11 cellular contexts compared by ENCODE assay signal in genomic region chr9:120980951-120981350, GRCh38. TPM values are rescaled to one million over a fixed set of nuclear protein-coding genes. Genes with fewer than 3 reads are reported as not detected.
A peak's percentile ranks its signal among the peaks of the same experiment; 100 is the strongest.
DNase-seq lines count a peak whose midpoint lies in the region; ATAC-seq, FAIRE-seq and TF ChIP-seq lines count a peak whose summit lies in the region.
"Had no signal": no experiment of that assay in that cellular context is flagged by ENCODE, and none has a peak within 500 bp of the region (broad histone marks: within the 10 kb centered on the region; RNA-seq: fewer than 3 reads in every experiment).

No MANE protein-coding gene starts in this region.

- FAIRE-seq in HepG2 (lab: Jason Lieb, UNC), result no peak
- no peak for FAIRE-seq in H54 (lab: Jason Lieb, UNC)

- H3K36me3 ChIP-seq in HepG2 (replicated peaks in 1 of 2; ENCODE audit: control insufficient read depth in 1 of 2, insufficient read depth in 2 of 2, low read length in 2 of 2), result peaks cover 12 to 23% of the 10 kb centered on the region in 2 experiments
- peaks cover 0 to 67% (median 40%) of the 10 kb centered on the region in 4 donors for H3K36me3 ChIP-seq in right lobe of liver
- no peaks in the 10 kb centered on the region for H3K36me3 ChIP-seq in OCI-LY7 (ENCODE audit: insufficient read depth, low read length)
- peaks cover 24% of the 10 kb centered on the region for H3K36me3 ChIP-seq in endodermal cell (ENCODE audit: control insufficient read depth, insufficient read depth, low read length)

- H3K27me3 ChIP-seq in HepG2 (ENCODE audit: control insufficient read depth in 1 of 2, insufficient read depth in 2 of 2, low read length in 2 of 2), result no peaks in the 10 kb centered on the region
- H3K27me3 ChIP-seq in right lobe of liver, result no peaks in the 10 kb centered on the region
- H3K27me3 ChIP-seq in endodermal cell (ENCODE audit: control insufficient read depth, insufficient read depth, low read length, poor library complexity, severe bottlenecking), result no peaks in the 10 kb centered on the region

- H2AFZ ChIP-seq in HepG2 (ENCODE audit: low read length) (no peak overlapping the region), OCI-LY7 (ENCODE audit: low read length) (peak overlapping the region; percentile 22; the same call in 1 of the 2 replicates)
- H2AFZ ChIP-seq: GM23248 had no signal

- peaks cover 14% of the 10 kb centered on the region for H3K4me1 Mint-ChIP-seq in endodermal cell

- TF ChIP-seq CTCF in HepG2 (CRISPR knock-in tag; IDR thresholded peaks at IDR 0.05) (no peak), right lobe of liver (IDR thresholded peaks at IDR 0.05) (no peak), OCI-LY7 (conservative IDR thresholded peaks at IDR 0.05; ENCODE audit: low read length) (no peak), endodermal cell (conservative IDR thresholded peaks at IDR 0.05) (no peak)

- H3K27ac ChIP-seq in HepG2 (ENCODE audit: extremely low read length, insufficient read depth, low read length) (no peak overlapping the region), right lobe of liver (no peak overlapping the region), OCI-LY7 (ENCODE audit: low read depth, low read length, poor library complexity, severe bottlenecking) (no peak overlapping the region), endodermal cell (ENCODE audit: low read depth, low read length) (no peak overlapping the region)
- H3K27ac ChIP-seq: GM23248 had no signal

- no peaks in the 10 kb centered on the region for H4K20me1 ChIP-seq in HepG2 (ENCODE audit: insufficient read depth, low read length)
- no peaks in the 10 kb centered on the region for H4K20me1 ChIP-seq in OCI-LY7 (ENCODE audit: insufficient read depth, low read length)

- H3K27me3 Mint-ChIP-seq in endodermal cell (ENCODE audit: insufficient read depth), result peaks cover 17% of the 10 kb centered on the region

- TF ChIP-seq RAD21 in HepG2 (CRISPR knock-in tag; IDR thresholded peaks at IDR 0.05), result no peak

- H3K36me3 Mint-ChIP-seq in endodermal cell (ENCODE audit: low read depth), result peaks cover 35% of the 10 kb centered on the region
- H3K36me3 Mint-ChIP-seq in activated naive CD4-positive, alpha-beta T cell treated with anti-CD3 and anti-CD28 coated beads, Interleukin-2, amount 50 U/mL, for 72 hours, result no peaks in the 10 kb centered on the region

- H3K79me2 ChIP-seq in HepG2 (ENCODE audit: insufficient read depth, low read length) (no peaks in the 10 kb centered on the region), OCI-LY7 (ENCODE audit: insufficient read depth, low read depth, low read length) (no peaks in the 10 kb centered on the region)

- POLR2A ChIA-PET in HepG2 (lab: Yijun Ruan, JAX), result no interaction called here
- POLR2A ChIA-PET in OCI-LY7 (lab: Charles Lee), result interaction anchor here (0.7 to 1.3 kb wide), 2 partner anchors 14 to 39 kb away, joined by 3 read pairs; no protein-coding TSS in a partner anchor

- H3K4me2 ChIP-seq in HepG2 (ENCODE audit: low read depth, low read length), result no peak overlapping the region
- no peak overlapping the region for H3K4me2 ChIP-seq in OCI-LY7 (ENCODE audit: low read length)

- in situ Hi-C loops in HepG2 (cut with HindIII; ENCODE audit: extremely low pct_ligation_motif_present, low pct_unique_long_range_greater_than_20kb), result no loop called here

- no peak overlapping the region for H3K4me3 ChIP-seq in HepG2 (replicated peaks in 1 of 3; ENCODE audit: insufficient read depth in 1 of 3, low read depth in 2 of 3, low read length in 3 of 3)
- H3K4me3 ChIP-seq in right lobe of liver, result no peak overlapping the region
- H3K4me3 ChIP-seq in OCI-LY7 (ENCODE audit: low read depth, low read length, poor library complexity, severe bottlenecking), result no peak overlapping the region
- H3K4me3 ChIP-seq in endodermal cell (ENCODE audit: low read length), result no peak overlapping the region
- H3K4me3 ChIP-seq: GM23248 had no signal

- no peaks in the 10 kb centered on the region for H3K9me3 Mint-ChIP-seq in endodermal cell
- no peaks in the 10 kb centered on the region for H3K9me3 Mint-ChIP-seq in activated naive CD4-positive, alpha-beta T cell treated with anti-CD3 and anti-CD28 coated beads, Interleukin-2, amount 50 U/mL, for 72 hours

- CTCF ChIA-PET in HepG2 (lab: Yijun Ruan, JAX; ENCODE audit: low intra/inter-chr PET ratio, low total read pairs) (interaction anchor here (1.3 kb wide), 1 partner anchor 79 kb away, joined by 3 read pairs; no protein-coding TSS in a partner anchor), OCI-LY7 (lab: Charles Lee; ENCODE audit: unreplicated experiment) (interaction anchor here (0.8 kb wide), 1 partner anchor 112 kb away, joined by 3 read pairs; no protein-coding TSS in a partner anchor)

- peaks cover 20% of the 10 kb centered on the region for H3K4me1 ChIP-seq in HepG2 (ENCODE audit: insufficient read depth, low read length)
- H3K4me1 ChIP-seq in right lobe of liver, result peaks cover 0 to 35% (median 17%) of the 10 kb centered on the region in 4 donors
- H3K4me1 ChIP-seq in OCI-LY7 (ENCODE audit: insufficient read depth, low read length, poor library complexity, severe bottlenecking), result no peaks in the 10 kb centered on the region
- H3K4me1 ChIP-seq in endodermal cell (ENCODE audit: control insufficient read depth, insufficient read depth, low read length), result peaks cover 5% of the 10 kb centered on the region

- 98% methylated on average over 3 of the region's 3 CpGs for WGBS in HepG2 (ENCODE audit: low lambda C conversion rate)
- WGBS in right lobe of liver (ENCODE audit: insufficient coverage, low coverage, low lambda C conversion rate, missing lambda C conversion rate), result 74% methylated on average over 3 of the region's 3 CpGs
- WGBS in endodermal cell (ENCODE audit: insufficient coverage in 1 of 2, insufficient read length in 1 of 2), 2 experiments, result 93 to 96% methylated on average over 3 of the region's 3 CpGs

- no peak for DNase-seq in HepG2 (ENCODE audit: low spot score)
- no peak for DNase-seq in right lobe of liver
- DNase-seq in OCI-LY7 (ENCODE audit: low spot score), result no peak
- peak; percentile 75 for DNase-seq in endodermal cell
- DNase-seq in activated naive CD4-positive, alpha-beta T cell treated with anti-CD3 and anti-CD28 coated beads, Interleukin-2, amount 50 U/mL, for 72 hours (ENCODE audit: low spot score in 2 of 2), result no peak
- no peak for DNase-seq in stimulated activated CD4-positive, alpha-beta T cell treated with anti-CD3 and anti-CD28 coated beads, Interleukin-4, amount 100 ng/mL, for 4 hours
- no peak for DNase-seq in H54 (ENCODE audit: insufficient read length, low spot score)
- DNase-seq: NCI-H1930 had no signal

- H3K9me2 ChIP-seq in OCI-LY7 (ENCODE audit: insufficient read depth, low read length), result no peaks in the 10 kb centered on the region

- TF ChIP-seq POLR2A in HepG2 (IDR thresholded peaks at IDR 0.05; ENCODE audit: insufficient read depth in 1 of 2, low read depth in 2 of 2, low read length in 2 of 2), result no peak
- TF ChIP-seq POLR2A in right lobe of liver (IDR thresholded peaks at IDR 0.05), result no peak
- TF ChIP-seq POLR2A in H54 (IDR thresholded peaks at IDR 0.05; ENCODE audit: low read depth, low read length), result no peak

- H3K9me3 ChIP-seq in HepG2 (ENCODE audit: low read length) (no peaks in the 10 kb centered on the region), right lobe of liver (no peaks in the 10 kb centered on the region), OCI-LY7 (ENCODE audit: low read length) (no peaks in the 10 kb centered on the region), endodermal cell (ENCODE audit: control insufficient read depth, low read length) (no peaks in the 10 kb centered on the region)

- no peak for TF ChIP-seq EP300 in HepG2 (IDR thresholded peaks at IDR 0.05; ENCODE audit: low read depth in 2 of 2, low read length in 2 of 2)
- no peak for TF ChIP-seq EP300 in HepG2 (CRISPR knock-in tag; IDR thresholded peaks at IDR 0.05; ENCODE audit: borderline replicate concordance)

- peak overlapping the region; percentile 35 for H3K4me3 Mint-ChIP-seq in endodermal cell
- H3K4me3 Mint-ChIP-seq: CD14-positive monocyte had no signal

- intact Hi-C loops in HepG2 (cut with micrococcal nuclease; ENCODE audit: unreplicated experiment), result no loop called here
- intact Hi-C loops in right lobe of liver (cut with DNase I), result no loop called here
- intact Hi-C loops in OCI-LY7 (cut with micrococcal nuclease; ENCODE audit: unreplicated experiment), result loop anchor here (5.0 to 10.0 kb wide), 4 partner anchors 91 to 424 kb away; partner anchors contain the start of genes CNTRL and PHF19

- ATAC-seq in HepG2 (0 out of 3 replicates have a peak, but pooled peaks have one; percentile 25), right lobe of liver (no peak), HG02763 (IDR thresholded peaks at IDR 0.05; ENCODE audit: unreplicated experiment) (no peak)
- no peak for ATAC-seq in activated naive CD4-positive, alpha-beta T cell treated with anti-CD3 and anti-CD28 coated beads, Interleukin-2, amount 50 U/mL, for 72 hours

- BruUV-seq in HepG2 (replicated peaks; lab: Mats Ljungman, UMichigan) (no TSS peak), OCI-LY7 (replicated peaks; lab: Mats Ljungman, UMichigan) (no TSS peak)

- no peak overlapping the region for H3K27ac Mint-ChIP-seq in endodermal cell
- H3K27ac Mint-ChIP-seq in activated naive CD4-positive, alpha-beta T cell treated with anti-CD3 and anti-CD28 coated beads, Interleukin-2, amount 50 U/mL, for 72 hours, result no peak overlapping the region

- H3K9ac ChIP-seq in HepG2 (ENCODE audit: insufficient read depth, low read depth, low read length), result no peak overlapping the region
- no peak overlapping the region for H3K9ac ChIP-seq in endodermal cell (ENCODE audit: extremely low read depth, low read length, poor library complexity, severe bottlenecking)
- H3K9ac ChIP-seq: GM23248 had no signal

RNA-seq across cellular contexts. Expression of gene TRAF1, which starts 54.4 kb away (rescaled TPM):
- total RNA-seq in HepG2 (2016; rRNA removed; fragmentation: Illumina TruSeq; extraction: Trizol) (0.11 and 0.44 TPM in 2 replicates), right lobe of liver (1 to 10 TPM in 5 of 6 experiments, under 1 TPM in 1; 0.99 to 2.5 (median 2.1) TPM), OCI-LY7 (2022) (40.3 and 50.5 TPM in 2 replicates), endodermal cell (1 to 10 TPM; 3.6 to 8.2 TPM)
- 0.09 and 0.10 TPM in 2 replicates for total RNA-seq in HepG2 (2016; cell fraction: cytosol; rRNA removed; fragmentation: Illumina TruSeq; extraction: Trizol; ENCODE audit: low read depth)
- 0.25 and 0.39 TPM in 2 replicates for total RNA-seq in HepG2 (2016; cell fraction: insoluble cytoplasmic fraction; rRNA removed; fragmentation: Illumina TruSeq; extraction: Trizol)
- 0.09 and 0.21 TPM in 2 replicates for total RNA-seq in HepG2 (2016; cell fraction: membrane; rRNA removed; fragmentation: Illumina TruSeq; extraction: Trizol)
- total RNA-seq in HepG2 (2016; cell fraction: nucleus; rRNA removed; fragmentation: Illumina TruSeq; extraction: Trizol), result 0.75 and 0.87 TPM in 2 replicates
- 1.0 and 1.8 TPM in 2 replicates for polyA plus RNA-seq in HepG2 (2011; rRNA removed)
- 0.48 and 0.60 TPM in 2 replicates for polyA plus RNA-seq in HepG2 (2011; cell fraction: cytosol; rRNA removed)
- 5.5 and 7.6 TPM in 2 replicates for polyA plus RNA-seq in HepG2 (2011; cell fraction: nucleus; rRNA removed)
- 0.59 and 0.96 TPM in 2 replicates for polyA plus RNA-seq in HepG2 (2012)
- polyA plus RNA-seq in HepG2 (2016; cell fraction: cytosol; fragmentation: Illumina TruSeq; extraction: Trizol; ENCODE audit: low read depth), result 0.07 and 0.10 TPM in 2 replicates
- 0.19 and 0.26 TPM in 2 replicates for polyA plus RNA-seq in HepG2 (2016; cell fraction: insoluble cytoplasmic fraction; fragmentation: Illumina TruSeq; extraction: Trizol; ENCODE audit: low read depth)
- 0.09 and 0.19 TPM in 2 replicates for polyA plus RNA-seq in HepG2 (2016; cell fraction: membrane; fragmentation: Illumina TruSeq; extraction: Trizol; ENCODE audit: low read depth)
- polyA plus RNA-seq in HepG2 (2016; cell fraction: nucleus; fragmentation: Illumina TruSeq; extraction: Trizol; ENCODE audit: insufficient read depth, low read depth), result 2.2 TPM in 2 replicates
- 0.91 and 1.4 TPM in 2 replicates for polyA minus RNA-seq in HepG2 (2011; rRNA and poly(A)+ RNA removed; ENCODE audit: low replicate concordance)
- 0.09 and 0.20 TPM in 2 replicates for polyA minus RNA-seq in HepG2 (2011; cell fraction: cytosol; rRNA and poly(A)+ RNA removed)
- 3.5 and 3.7 TPM in 2 replicates for polyA minus RNA-seq in HepG2 (2011; cell fraction: nucleus; rRNA and poly(A)+ RNA removed)
- total RNA-seq in OCI-LY7 (2014; rRNA removed; shearing (Covaris generic)), result 23.7 and 24.2 TPM in 2 replicates
- 3.1 TPM for polyA plus RNA-seq in endodermal cell (2013, experiment 1 of 2)
- polyA plus RNA-seq in endodermal cell (2013, experiment 2 of 2), result 2.6 TPM
- 100 to 1,000 TPM in 1 of 2 donors, 10 to 100 TPM in 1; 99.5 to 100 TPM for total RNA-seq in activated naive CD4-positive, alpha-beta T cell treated with anti-CD3 and anti-CD28 coated beads, Interleukin-2, amount 50 U/mL, for 72 hours
